1 cellular context compared by ENCODE assay signal in genomic region chr2:230714122-230714453, GRCh38.
TF ChIP-seq lines count a peak whose summit lies in the region.

No MANE protein-coding gene starts in this region.

TF ChIP-seq in IMR-90, 13 proteins besides CTCF, POLR2A, EP300 and RAD21 (continued from another document):
- no peak for TF ChIP-seq BHLHE40 (IDR thresholded peaks at IDR 0.05; ENCODE audit: low read depth, low read length)
TF ChIP-seq in IMR-90: peak in this region for 2.
